15 cellular contexts compared by ENCODE assay signal in the genomic region with DNA sequence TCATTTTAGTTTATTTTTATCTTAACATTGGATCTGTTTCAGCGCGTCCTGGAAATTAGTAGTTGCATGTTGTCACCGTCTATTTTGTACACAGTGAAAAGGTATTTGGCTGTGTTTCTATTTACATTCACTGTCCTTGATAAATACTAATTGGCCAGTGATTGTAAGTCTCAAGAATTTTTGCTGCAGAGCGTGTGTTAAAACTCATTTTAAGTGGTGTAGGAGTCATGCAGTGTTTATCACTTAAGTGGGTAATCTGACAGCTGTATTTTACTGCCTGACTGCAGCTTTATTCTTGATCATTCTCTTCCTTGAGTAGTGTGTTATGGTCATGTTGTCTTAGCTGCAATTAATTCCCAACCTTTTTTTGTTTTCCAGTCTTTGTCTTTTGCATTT. TPM values are rescaled to one million over a fixed set of nuclear protein-coding genes. Genes with fewer than 3 reads are reported as not detected.
DNase-seq lines count a peak whose midpoint lies in the region; ATAC-seq, FAIRE-seq and TF ChIP-seq lines count a peak whose summit lies in the region.
"Had no signal": no experiment of that assay in that cellular context is flagged by ENCODE, and none has a peak within 500 bp of the region (broad histone marks: within the 10 kb centered on the region; RNA-seq: fewer than 3 reads in every experiment).

No MANE protein-coding gene starts in this region.

- DNase-seq in A673 (ENCODE audit: low spot score) (peak; percentile 8), bronchial epithelial cell (ENCODE audit: low read depth) (peak; percentile 23), natural killer cell (no peak), NCI-H1092 (lab: John Stamatoyannopoulos, UW) (no peak), Ammon's horn (ENCODE audit: low spot score) (no peak), GM13977 (ENCODE audit: low spot score) (no peak)
- DNase-seq in activated naive CD8-positive, alpha-beta T cell treated with anti-CD3 and anti-CD28 coated beads for 36 hours: no peak
- DNase-seq: activated CD8-positive, alpha-beta memory T cell treated with anti-CD3 and anti-CD28 coated beads, Interleukin-2, amount 50 U/mL, for 48 hours; HFFc6; kidney glomerular epithelial cell; NCI-H1436 treated with DMSO at 0.1 percent for 48 hours; retina; T1000 had no signal

- no peaks in the 10 kb centered on the region for H3K9me3 Mint-ChIP-seq in natural killer cell
- no peaks in the 10 kb centered on the region for H3K9me3 Mint-ChIP-seq in activated naive CD8-positive, alpha-beta T cell treated with anti-CD3 and anti-CD28 coated beads for 36 hours
- H3K9me3 Mint-ChIP-seq: HFFc6 had no signal

- no peaks in the 10 kb centered on the region for H3K36me3 Mint-ChIP-seq in natural killer cell
- H3K36me3 Mint-ChIP-seq in activated naive CD8-positive, alpha-beta T cell treated with anti-CD3 and anti-CD28 coated beads for 36 hours: no peaks in the 10 kb centered on the region
- H3K36me3 Mint-ChIP-seq: brain had no signal

- intact Hi-C loops in A673 (cut with micrococcal nuclease; ENCODE audit: unreplicated experiment): no loop called here
- intact Hi-C loops in natural killer cell (cut with micrococcal nuclease): no loop called here

- H3K27ac ChIP-seq in A673 (ENCODE audit: low read depth, low read length, poor library complexity, severe bottlenecking): no peak overlapping the region

- H3K4me3 Mint-ChIP-seq in natural killer cell: peak overlapping the region; percentile 82
- no peak overlapping the region for H3K4me3 Mint-ChIP-seq in activated naive CD8-positive, alpha-beta T cell treated with anti-CD3 and anti-CD28 coated beads for 36 hours
- H3K4me3 Mint-ChIP-seq: HFFc6 had no signal

- H3K4me1 Mint-ChIP-seq in natural killer cell: peaks cover 15 to 16% of the 10 kb centered on the region in 2 donors
- H3K4me1 Mint-ChIP-seq in activated naive CD8-positive, alpha-beta T cell treated with anti-CD3 and anti-CD28 coated beads for 36 hours: no peaks in the 10 kb centered on the region

- in situ Hi-C loops in GM13977 (cut with MboI; ENCODE audit: low pct_unique_long_range_greater_than_20kb, low sequenced_read_pairs, unreplicated experiment): no loop called here

- POLR2A ChIA-PET in A673 (lab: Charles Lee; ENCODE audit: low non-redundant PET): interaction anchor here (0.8 kb wide), 1 partner anchor 131 kb away, joined by 4 read pairs; no protein-coding TSS in a partner anchor

- CTCF ChIA-PET in A673 (lab: Charles Lee): no interaction called here

- peak overlapping the region; percentile 68 to 87 for H3K27ac Mint-ChIP-seq in natural killer cell
- H3K27ac Mint-ChIP-seq in activated naive CD8-positive, alpha-beta T cell treated with anti-CD3 and anti-CD28 coated beads for 36 hours: no peak overlapping the region
- H3K27ac Mint-ChIP-seq: brain, HFFc6 had no signal

- peak; percentile 18 for ATAC-seq in HG02642 (IDR thresholded peaks at IDR 0.05; ENCODE audit: poor library complexity, unreplicated experiment)
- ATAC-seq in natural killer cell: peak in 1 of 3 donors; percentile 39

- no peak for FAIRE-seq in bronchial epithelial cell (lab: Jason Lieb, UNC)

- H3K9me3 ChIP-seq in A673 (ENCODE audit: low read depth, low read length, poor library complexity, severe bottlenecking): no peaks in the 10 kb centered on the region

- H3K36me3 ChIP-seq in A673 (ENCODE audit: insufficient read depth, low read length, poor library complexity, severe bottlenecking): no peaks in the 10 kb centered on the region
- H3K36me3 ChIP-seq in bronchial epithelial cell (ENCODE audit: control insufficient read depth, insufficient read depth, low read length): no peaks in the 10 kb centered on the region

- H3K4me3 ChIP-seq in A673 (ENCODE audit: low read depth, low read length, poor library complexity, severe bottlenecking) (no peak overlapping the region), bronchial epithelial cell (ENCODE audit: low read depth, low read length) (no peak overlapping the region)

- H3K27me3 Mint-ChIP-seq in natural killer cell (ENCODE audit: low read depth in 2 of 2): peaks cover 0 to 7% of the 10 kb centered on the region in 2 donors
- peaks cover 35% of the 10 kb centered on the region for H3K27me3 Mint-ChIP-seq in activated naive CD8-positive, alpha-beta T cell treated with anti-CD3 and anti-CD28 coated beads for 36 hours
- H3K27me3 Mint-ChIP-seq: brain had no signal

- no peak for TF ChIP-seq CTCF in A673 (conservative IDR thresholded peaks at IDR 0.05; ENCODE audit: low read depth, low read length)
- no peak for TF ChIP-seq CTCF in bronchial epithelial cell (IDR thresholded peaks at IDR 0.05; ENCODE audit: insufficient read depth, low read length, severe bottlenecking)
- TF ChIP-seq CTCF in natural killer cell (IDR thresholded peaks at IDR 0.05): no peak
- no peak for TF ChIP-seq CTCF in GM13977 (IDR thresholded peaks at IDR 0.05; ENCODE audit: extremely low read depth, insufficient read depth, missing control alignments)

- no peaks in the 10 kb centered on the region for H3K4me1 ChIP-seq in A673 (ENCODE audit: insufficient read depth, low read length, poor library complexity, severe bottlenecking)

- H3K27me3 ChIP-seq in A673 (replicated peaks; ENCODE audit: insufficient read depth, low read depth, low read length, poor library complexity): no peaks in the 10 kb centered on the region
- no peaks in the 10 kb centered on the region for H3K27me3 ChIP-seq in bronchial epithelial cell (ENCODE audit: control insufficient read depth, insufficient read depth, low read length)

- BruUV-seq in A673 (replicated peaks; lab: Mats Ljungman, UMichigan): no TSS peak

RNA-seq across cellular contexts. Expression of a gene that starts 9.8 kb away (rescaled TPM):
- total RNA-seq in A673 (2021): 0.07 and 0.37 TPM in 2 replicates
- total RNA-seq in bronchial epithelial cell: 0.79 and 1.2 TPM in 2 replicates
- total RNA-seq in natural killer cell: 1 to 10 TPM; 4.1 to 7.4 (median 5.2) TPM
- total RNA-seq in activated naive CD8-positive, alpha-beta T cell treated with anti-CD3 and anti-CD28 coated beads for 36 hours: under 1 TPM; 0.04 to 0.14 TPM
- total RNA-seq: HFFc6 had no signal

Comparison
In these comparisons a context has a peak if more than half of its experiments do, and no peak if none do; other contexts are left out.
1. DNase-seq: peak in A673 (single experiment) and bronchial epithelial cell (single experiment); none in natural killer cell (single experiment), NCI-H1092 (single experiment), Ammon's horn (single experiment), GM13977 (single experiment) and activated naive CD8-positive, alpha-beta T cell treated with anti-CD3 and anti-CD28 coated beads for 36 hours (single experiment).